In the genomic region with DNA sequence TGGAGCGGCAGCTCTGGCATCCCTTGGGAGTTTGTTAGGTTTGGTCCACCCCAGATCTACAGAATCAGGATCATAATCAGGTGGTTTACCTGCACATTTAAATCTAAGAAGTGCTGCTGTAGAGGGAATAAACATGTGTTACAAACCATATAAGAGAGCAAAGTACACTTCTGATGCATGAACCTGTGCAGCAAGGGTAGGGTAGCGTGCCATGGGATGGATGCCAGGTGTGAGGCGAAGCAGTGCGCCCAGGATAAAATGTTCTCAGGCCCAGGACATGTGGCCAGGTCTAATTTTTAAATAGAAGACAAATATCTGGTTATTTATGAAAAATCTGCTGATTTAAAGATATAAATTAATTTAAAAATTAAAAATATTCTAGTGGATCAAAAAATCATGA, we compare ENCODE assay signal across 15 cellular contexts.
DNase-seq lines count a peak whose midpoint lies in the region; ATAC-seq and TF ChIP-seq lines count a peak whose summit lies in the region.
"Had no signal": no experiment of that assay in that cellular context is flagged by ENCODE, and none has a peak within 500 bp of the region (broad histone marks: within the 10 kb centered on the region; RNA-seq: fewer than 3 reads in every experiment).

No MANE protein-coding gene starts in this region.

- no peak for ATAC-seq in body of pancreas
- peak; percentile 96 for ATAC-seq in mucosa of descending colon
- no peak for ATAC-seq in GM19452 (IDR thresholded peaks at IDR 0.05; ENCODE audit: unreplicated experiment)
- no peak for ATAC-seq in GM19023 (IDR thresholded peaks at IDR 0.05; ENCODE audit: unreplicated experiment)
- no peak for ATAC-seq in HG03439 (IDR thresholded peaks at IDR 0.05; ENCODE audit: unreplicated experiment)

- H3K27ac ChIP-seq in body of pancreas (no peak overlapping the region), stomach (no peak overlapping the region), right atrium auricular region (no peak overlapping the region)

- H3K36me3 ChIP-seq in body of pancreas (replicated peaks in 1 of 2; ENCODE audit: insufficient read depth in 1 of 2, low read depth in 2 of 2) (no peaks in the 10 kb centered on the region), mucosa of descending colon (ENCODE audit: low read depth) (no peaks in the 10 kb centered on the region), stomach (no peaks in the 10 kb centered on the region), right atrium auricular region (no peaks in the 10 kb centered on the region)
- H3K36me3 ChIP-seq: BE2C had no signal

- no peak for TF ChIP-seq POLR2A in body of pancreas (IDR thresholded peaks at IDR 0.05)
- TF ChIP-seq POLR2A in stomach (IDR thresholded peaks at IDR 0.05) = no peak

- TF ChIP-seq CTCF in body of pancreas (IDR thresholded peaks at IDR 0.05) (no peak), mucosa of descending colon (IDR thresholded peaks at IDR 0.05) (no peak), stomach (IDR thresholded peaks at IDR 0.05) (no peak), right atrium auricular region (IDR thresholded peaks at IDR 0.05) (no peak)

- 42 to 54% methylated on average over 4 of the region's 4 CpGs for WGBS in body of pancreas, 2 donors
- 52 to 71% (median 53%) methylated on average over 4 of the region's 4 CpGs for WGBS in stomach, 5 donors

- H3K27me3 ChIP-seq in body of pancreas (no peaks in the 10 kb centered on the region), stomach (no peaks in the 10 kb centered on the region), right atrium auricular region (no peaks in the 10 kb centered on the region)
- H3K27me3 ChIP-seq: BE2C had no signal

- H3K4me1 ChIP-seq in body of pancreas (no peaks in the 10 kb centered on the region), mucosa of descending colon (ENCODE audit: low read depth) (peaks cover 9% of the 10 kb centered on the region), stomach (peaks cover 0 to 5% (median 0%) of the 10 kb centered on the region in 4 donors), right atrium auricular region (no peaks in the 10 kb centered on the region)
- H3K4me1 ChIP-seq: BE2C, Caco-2 had no signal

- H3K9me3 ChIP-seq in body of pancreas (no peaks in the 10 kb centered on the region), mucosa of descending colon (no peaks in the 10 kb centered on the region), stomach (no peaks in the 10 kb centered on the region), right atrium auricular region (no peaks in the 10 kb centered on the region)
- H3K9me3 ChIP-seq: BE2C, Caco-2 had no signal

- no peak overlapping the region for H3K4me3 ChIP-seq in body of pancreas
- no peak overlapping the region for H3K4me3 ChIP-seq in mucosa of descending colon
- no peak overlapping the region for H3K4me3 ChIP-seq in stomach
- no peak overlapping the region for H3K4me3 ChIP-seq in right atrium auricular region

- TF ChIP-seq EP300 in stomach (IDR thresholded peaks at IDR 0.05) = no peak

- intact Hi-C loops in body of pancreas (cut with DNase I) = no loop called here
- intact Hi-C loops in mucosa of descending colon (cut with DNase I, micrococcal nuclease) = no loop called here
- intact Hi-C loops in stomach (cut with DNase I; ENCODE audit: low total_unique reads) = no loop called here

- peak; percentile 12 to 66 (median 29) for DNase-seq in body of pancreas
- peak; percentile 70 to 85 (median 83) for DNase-seq in mucosa of descending colon
- DNase-seq in stomach = peak; percentile 40
- DNase-seq in right atrium auricular region (ENCODE audit: low spot score) = no peak
- DNase-seq: ACHN; BE2C; C1 segment of cervical spinal cord; Caco-2; CD4-positive, CD25-positive, alpha-beta regulatory T cell; CD8-positive, alpha-beta memory T cell; GOT3; H7 had no signal
